In genomic region chr6:41504526-41505021, GRCh38 we compare ENCODE assay signal across 8 cellular contexts. TPM values are rescaled to one million over a fixed set of nuclear protein-coding genes. Genes with fewer than 3 reads are reported as not detected.
A peak's percentile ranks its signal among the peaks of the same experiment; 100 is the strongest.
DNase-seq lines count a peak whose midpoint lies in the region; ATAC-seq, FAIRE-seq and TF ChIP-seq lines count a peak whose summit lies in the region.

No MANE protein-coding gene starts in this region.

- H3K4me2 ChIP-seq in H1 (ENCODE audit: insufficient read depth in 1 of 2, low read depth in 2 of 2, low read length in 2 of 2) (peak overlapping the region; percentile 71 to 79), osteoblast (ENCODE audit: insufficient read depth, low read length) (peak overlapping the region; percentile 61)

- H3K27ac ChIP-seq in CD8-positive, alpha-beta T cell (ENCODE audit: low read depth, low read length) = no peak overlapping the region
- H3K27ac ChIP-seq in H1 (ENCODE audit: low read depth, low read length) (no peak overlapping the region), osteoblast (ENCODE audit: low read depth, low read length) (no peak overlapping the region)

- H3K9me3 Mint-ChIP-seq in CD8-positive, alpha-beta T cell = no peaks in the 10 kb centered on the region

- WGBS in H1 (ENCODE audit: extremely low coverage in 1 of 2, insufficient coverage in 1 of 2, insufficient read length in 1 of 2, insufficient replicate concordance in 2 of 2, low coverage in 1 of 2, low lambda C conversion rate in 2 of 2, missing lambda C conversion rate in 1 of 2), 2 experiments = 4% methylated on average over 14 of the region's 18 CpGs; no CpG with 5 or more reads in 1 of the 2 experiments

- peaks cover 0 to 2% of the 10 kb centered on the region in 2 experiments for H4K20me1 ChIP-seq in H1 (replicated peaks in 1 of 2; ENCODE audit: control insufficient read depth in 1 of 2, insufficient read depth in 2 of 2, low read length in 2 of 2)
- no peaks in the 10 kb centered on the region for H4K20me1 ChIP-seq in osteoblast (ENCODE audit: insufficient read depth, low read length)

- no peak overlapping the region; the same call in 1 of the 2 replicates for H2BK20ac ChIP-seq in H1 (ENCODE audit: low read length)

- TF ChIP-seq POLR2A in H1 (IDR thresholded peaks at IDR 0.05; ENCODE audit: control extremely low read depth in 1 of 2, low read depth in 2 of 2, low read length in 2 of 2) = no peak

- no peaks in the 10 kb centered on the region for H3K36me3 Mint-ChIP-seq in CD8-positive, alpha-beta T cell

- no peak for FAIRE-seq in H1 (lab: Jason Lieb, UNC)

- no peak overlapping the region for H2BK120ac ChIP-seq in H1 (replicated peaks; ENCODE audit: low read depth, low read length)

- no peak overlapping the region for H2AFZ ChIP-seq in H1 (ENCODE audit: low read length)
- H2AFZ ChIP-seq in osteoblast (ENCODE audit: low read length) = peak overlapping the region; percentile 65

- H3K14ac ChIP-seq in H1 (ENCODE audit: insufficient read length) = no peak overlapping the region

- DNase-seq in CD8-positive, alpha-beta T cell = no peak
- DNase-seq in H1 (ENCODE audit: low read depth in 1 of 2, low spot score in 2 of 2) = no peak
- DNase-seq in osteoblast (ENCODE audit: insufficient read length, low spot score, missing footprints) = no peak
- DNase-seq in OCI-M1 (lab: John Stamatoyannopoulos, UW) = no peak

- no peaks in the 10 kb centered on the region for H3K79me1 ChIP-seq in H1 (ENCODE audit: low read depth, low read length)

- H2BK15ac ChIP-seq in H1 (ENCODE audit: low read length) = no peak overlapping the region

- no peak overlapping the region for H4K91ac ChIP-seq in H1 (replicated peaks; ENCODE audit: insufficient read length, low read length)

- H3K27me3 ChIP-seq in CD8-positive, alpha-beta T cell (ENCODE audit: insufficient read depth, low read length) = peaks cover 12% of the 10 kb centered on the region
- H3K27me3 ChIP-seq in H1 (replicated peaks in 1 of 4; ENCODE audit: control insufficient read depth in 3 of 4, extremely low read depth in 1 of 4, insufficient read depth in 3 of 4, low read length in 3 of 4) (peaks cover 32 to 73% (median 65%) of the 10 kb centered on the region in 4 experiments), osteoblast (ENCODE audit: insufficient read depth, low read length) (peaks cover 30% of the 10 kb centered on the region)

- no peaks in the 10 kb centered on the region for H3K4me1 ChIP-seq in CD8-positive, alpha-beta T cell (ENCODE audit: insufficient read depth, low read length)
- H3K4me1 ChIP-seq in H1 (replicated peaks in 1 of 4; ENCODE audit: control insufficient read depth in 3 of 4, insufficient read depth in 4 of 4, low read length in 3 of 4) (peaks cover 4 to 23% (median 9%) of the 10 kb centered on the region in 4 experiments), osteoblast (ENCODE audit: insufficient read depth, low read length) (peaks cover 9% of the 10 kb centered on the region)

- ATAC-seq in CD8-positive, alpha-beta T cell = no peak
- ATAC-seq in HG03354 (IDR thresholded peaks at IDR 0.05; ENCODE audit: poor library complexity, severe bottlenecking, unreplicated experiment) (peak; percentile 11), HG02938 (IDR thresholded peaks at IDR 0.05; ENCODE audit: unreplicated experiment) (no peak), GM21737 (IDR thresholded peaks at IDR 0.05; ENCODE audit: unreplicated experiment) (no peak), GM18870 (IDR thresholded peaks at IDR 0.05; ENCODE audit: unreplicated experiment) (no peak)

- H3K9me3 ChIP-seq in CD8-positive, alpha-beta T cell (ENCODE audit: low read length) = no peaks in the 10 kb centered on the region
- H3K9me3 ChIP-seq in H1 (ENCODE audit: insufficient read depth in 2 of 2, low read depth in 1 of 2, low read length in 1 of 2) (no peaks in the 10 kb centered on the region), osteoblast (ENCODE audit: low read depth, low read length) (no peaks in the 10 kb centered on the region)

- H3K18ac ChIP-seq in H1 (ENCODE audit: extremely low read depth, low read length) = peak overlapping the region; percentile 3; the same call in 1 of the 2 replicates

- H3K56ac ChIP-seq in H1 (replicated peaks; ENCODE audit: insufficient read length, low read depth, low read length) = no peak overlapping the region

- intact Hi-C loops in CD8-positive, alpha-beta T cell (cut with DNase I, micrococcal nuclease) = no loop called here

- H3K4me3 ChIP-seq in CD8-positive, alpha-beta T cell (ENCODE audit: low read depth, low read length) = no peak overlapping the region
- H3K4me3 ChIP-seq in H1 (ENCODE audit: extremely low read depth in 1 of 4, insufficient read depth in 2 of 4, low read depth in 3 of 4, low read length in 4 of 4) (peak overlapping the region; percentile 14 to 61 (median 36); a peak in 7 of 8 replicates), osteoblast (ENCODE audit: insufficient read depth, low read length) (peak overlapping the region; percentile 22)

- CTCF ChIA-PET in CD8-positive, alpha-beta T cell (lab: Charles Lee) = no interaction called here
- CTCF ChIA-PET in H1 (lab: Charles Lee; ENCODE audit: partially characterized antibody) = interaction anchor here (1.0 to 2.1 kb wide), 7 partner anchors 12 to 133 kb away, joined by 3 to 7 read pairs (median 3); no protein-coding TSS in a partner anchor

- H3K23ac ChIP-seq in H1 (ENCODE audit: insufficient read length) = no peak overlapping the region

- peak overlapping the region; percentile 78; the same call in 1 of the 2 replicates for H2AK5ac ChIP-seq in H1 (ENCODE audit: low read depth, low read length)

- H4K5ac ChIP-seq in H1 (ENCODE audit: insufficient read length, low read depth, low read length) = no peak overlapping the region

- peaks cover 61% of the 10 kb centered on the region for H3K27me3 Mint-ChIP-seq in CD8-positive, alpha-beta T cell (ENCODE audit: low read depth)

- peaks cover 18% of the 10 kb centered on the region for H3K4me1 Mint-ChIP-seq in CD8-positive, alpha-beta T cell (ENCODE audit: low read depth)

- no peak overlapping the region for H3K4ac ChIP-seq in H1 (replicated peaks; ENCODE audit: insufficient read length, low read depth, low read length)

- no peak overlapping the region; a peak in 1 of 7 replicates for H3K9ac ChIP-seq in H1 (replicated peaks in 1 of 4; ENCODE audit: extremely low read depth in 1 of 4, low read depth in 3 of 4, low read length in 3 of 4)

- no peak for TF ChIP-seq CTCF in CD8-positive, alpha-beta T cell (IDR thresholded peaks at IDR 0.05)
- TF ChIP-seq CTCF in H1 (IDR thresholded peaks at IDR 0.05; ENCODE audit: control extremely low read depth in 1 of 3, insufficient read depth in 1 of 3, low read depth in 1 of 3, low read length in 3 of 3) (no peak), osteoblast (IDR thresholded peaks at IDR 0.05; ENCODE audit: extremely low read depth, low read depth, low read length) (no peak)

- peaks cover 8% of the 10 kb centered on the region for H3K23me2 ChIP-seq in H1 (ENCODE audit: low read depth, low read length)

- H3K79me2 ChIP-seq in H1 (ENCODE audit: control insufficient read depth in 1 of 2, insufficient read depth in 2 of 2, low read length in 2 of 2) = no peaks in the 10 kb centered on the region
- no peaks in the 10 kb centered on the region for H3K79me2 ChIP-seq in osteoblast (ENCODE audit: insufficient read depth, low read length)

- no peak overlapping the region for H2BK5ac ChIP-seq in H1 (ENCODE audit: low read depth, low read length)

- H2BK12ac ChIP-seq in H1 (ENCODE audit: low read depth, low read length) = peak overlapping the region; percentile 96

- H3K4me3 Mint-ChIP-seq in CD8-positive, alpha-beta T cell = peak overlapping the region; percentile 72

- no peak overlapping the region for H3K27ac Mint-ChIP-seq in CD8-positive, alpha-beta T cell

- no peaks in the 10 kb centered on the region for H3K36me3 ChIP-seq in CD8-positive, alpha-beta T cell (ENCODE audit: insufficient read depth, low read length)
- H3K36me3 ChIP-seq in H1 (ENCODE audit: control insufficient read depth in 2 of 4, insufficient read depth in 4 of 4, low read length in 3 of 4) = no peaks in the 10 kb centered on the region
- no peaks in the 10 kb centered on the region for H3K36me3 ChIP-seq in osteoblast (ENCODE audit: insufficient read depth, low read length)

- no peak for TF ChIP-seq EP300 in H1 (IDR thresholded peaks at IDR 0.05; ENCODE audit: borderline replicate concordance in 1 of 2, low read depth in 2 of 2, low read length in 2 of 2)

- TF ChIP-seq RAD21 in H1 (IDR thresholded peaks at IDR 0.05 in 1 of 2, conservative IDR thresholded peaks at IDR 0.05 in 1 of 2; ENCODE audit: low read depth in 2 of 2, low read length in 2 of 2) = no peak

- no peak overlapping the region for H4K8ac ChIP-seq in H1 (ENCODE audit: extremely low read depth, insufficient read depth, low read length)

- POLR2A ChIA-PET in CD8-positive, alpha-beta T cell (lab: Charles Lee) = no interaction called here
- POLR2A ChIA-PET in H1 (lab: Charles Lee; ENCODE audit: partially characterized antibody) = interaction anchor here (2.2 kb wide), 1 partner anchor 9 kb away, joined by 6 read pairs; no protein-coding TSS in a partner anchor

TF ChIP-seq in H1, 55 proteins besides CTCF, POLR2A, EP300 and RAD21 (continues in another document):
- TF ChIP-seq PHF8 (conservative IDR thresholded peaks at IDR 0.05; ENCODE audit: low read depth, low read length) = no peak
- TF ChIP-seq, protein P1, sequence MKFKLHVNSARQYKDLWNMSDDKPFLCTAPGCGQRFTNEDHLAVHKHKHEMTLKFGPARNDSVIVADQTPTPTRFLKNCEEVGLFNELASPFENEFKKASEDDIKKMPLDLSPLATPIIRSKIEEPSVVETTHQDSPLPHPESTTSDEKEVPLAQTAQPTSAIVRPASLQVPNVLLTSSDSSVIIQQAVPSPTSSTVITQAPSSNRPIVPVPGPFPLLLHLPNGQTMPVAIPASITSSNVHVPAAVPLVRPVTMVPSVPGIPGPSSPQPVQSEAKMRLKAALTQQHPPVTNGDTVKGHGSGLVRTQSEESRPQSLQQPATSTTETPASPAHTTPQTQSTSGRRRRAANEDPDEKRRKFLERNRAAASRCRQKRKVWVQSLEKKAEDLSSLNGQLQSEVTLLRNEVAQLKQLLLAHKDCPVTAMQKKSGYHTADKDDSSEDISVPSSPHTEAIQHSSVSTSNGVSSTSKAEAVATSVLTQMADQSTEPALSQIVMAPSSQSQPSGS (IDR thresholded peaks at IDR 0.05; ENCODE audit: low read length) = no peak
- no peak for TF ChIP-seq KDM1A (IDR thresholded peaks at IDR 0.05; ENCODE audit: borderline replicate concordance, low read length)
- no peak for TF ChIP-seq RFX5 (IDR thresholded peaks at IDR 0.05; ENCODE audit: borderline replicate concordance, low read depth, low read length)

RNA-seq across cellular contexts. Expression of gene FOXP4, which starts 41.6 kb away (rescaled TPM):
- 10 to 100 TPM in 1 of 2 experiments, 1 to 10 TPM in 1; 9.9 to 11.4 TPM for total RNA-seq in CD8-positive, alpha-beta T cell
- 13.3 and 14.7 TPM in 2 replicates for total RNA-seq in H1 (2021; fragmentation: NEBNext Ultra II Directional; extraction: Animal tissue kit (Norgen Biotek cat#: 25700))
- 4.8 and 6.7 TPM in 2 replicates for polyA plus RNA-seq in H1 (2011; rRNA removed)
- 2.2 TPM for polyA plus RNA-seq in H1 (2011; cell fraction: cytosol; rRNA removed)
- polyA plus RNA-seq in H1 (2011; cell fraction: nucleus; rRNA removed) = 8.8 TPM
- 9.6 to 20.8 TPM (median 19.1 TPM) in 4 replicates for polyA plus RNA-seq in H1 (2012, experiment 1 of 2)
- 13.4 TPM for polyA plus RNA-seq in H1 (2012, experiment 2 of 2)
- polyA plus RNA-seq in H1 (2013, experiment 1 of 2) = 5.1 TPM
- 5.1 TPM for polyA plus RNA-seq in H1 (2013, experiment 2 of 2)
- polyA minus RNA-seq in H1 (2011; rRNA and poly(A)+ RNA removed) = 2.0 and 2.4 TPM in 2 replicates
- 9.3 TPM for polyA minus RNA-seq in H1 (2011; cell fraction: cytosol; rRNA and poly(A)+ RNA removed)
- 5.1 TPM for polyA minus RNA-seq in H1 (2011; cell fraction: nucleus; rRNA and poly(A)+ RNA removed)
- total RNA-seq in osteoblast = 2.9 and 3.3 TPM in 2 replicates
